In the genomic region with DNA sequence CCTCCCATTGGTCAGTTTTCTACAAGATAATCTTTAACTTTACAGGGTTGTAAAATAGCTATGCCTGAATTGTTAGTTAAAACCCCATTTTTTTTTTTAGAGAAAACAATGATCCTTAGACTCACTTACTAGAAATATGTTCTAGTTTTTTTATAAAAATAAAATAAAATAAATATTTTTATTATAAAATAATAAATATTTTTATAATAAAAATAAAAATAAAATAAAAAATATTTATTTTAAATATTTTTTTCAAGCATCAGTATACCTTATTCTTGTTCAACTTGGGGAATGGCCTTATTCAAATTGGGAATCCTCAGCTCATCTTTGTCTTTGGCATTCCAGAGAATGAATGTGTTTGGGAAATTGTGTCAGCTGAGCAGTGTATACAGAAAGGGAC, we compare ENCODE assay signal across 17 cellular contexts. TPM values are rescaled to one million over a fixed set of nuclear protein-coding genes. Genes with fewer than 3 reads are reported as not detected.
"Had no signal": no experiment of that assay in that cellular context is flagged by ENCODE, and none has a peak within 500 bp of the region (broad histone marks: within the 10 kb centered on the region; RNA-seq: fewer than 3 reads in every experiment).

No MANE protein-coding gene starts in this region.

- H3K4me1 ChIP-seq: foreskin keratinocyte, right atrium auricular region, sigmoid colon, transverse colon had no signal

- H3K27ac Mint-ChIP-seq: effector memory CD8-positive, alpha-beta T cell; naive B cell had no signal

- ATAC-seq: effector memory CD8-positive, alpha-beta T cell; foreskin keratinocyte; heart left ventricle had no signal

- H3K4me3 ChIP-seq: heart left ventricle, right atrium auricular region, sigmoid colon, skin epidermis, stomach, thoracic aorta, transverse colon had no signal

- H3K9me3 ChIP-seq: heart left ventricle, right atrium auricular region, sigmoid colon, stomach, thoracic aorta, transverse colon had no signal

- H3K27ac ChIP-seq: foreskin keratinocyte, heart left ventricle, right atrium auricular region, sigmoid colon, skin epidermis, stomach, thoracic aorta, transverse colon had no signal

- DNase-seq: effector memory CD8-positive, alpha-beta T cell; foreskin keratinocyte; hippocampal formation; kidney glomerular epithelial cell; mesendoderm; naive B cell; sigmoid colon; stimulated activated CD4-positive, alpha-beta T cell treated with anti-CD3 and anti-CD28 coated beads, Interleukin-12 subunit alpha, Interleukin-12 subunit beta, amount 100 ng/mL, for 4 hours; stimulated activated naive CD4-positive, alpha-beta T cell; transverse colon had no signal

- H3K9me3 Mint-ChIP-seq: effector memory CD8-positive, alpha-beta T cell; naive B cell had no signal

- H3K36me3 Mint-ChIP-seq: naive B cell had no signal

- H3K4me3 Mint-ChIP-seq: effector memory CD8-positive, alpha-beta T cell; naive B cell had no signal

- H3K36me3 ChIP-seq: heart left ventricle, right atrium auricular region, sigmoid colon, stomach, thoracic aorta, transverse colon had no signal

RNA-seq across cellular contexts. Expression of gene IL1RL1, which starts 20.8 kb away (rescaled TPM):
- total RNA-seq: osteocyte had no signal
- polyA plus RNA-seq: neural cell had no signal
